ENCODE assay signal across 18 cellular contexts in the genomic region with DNA sequence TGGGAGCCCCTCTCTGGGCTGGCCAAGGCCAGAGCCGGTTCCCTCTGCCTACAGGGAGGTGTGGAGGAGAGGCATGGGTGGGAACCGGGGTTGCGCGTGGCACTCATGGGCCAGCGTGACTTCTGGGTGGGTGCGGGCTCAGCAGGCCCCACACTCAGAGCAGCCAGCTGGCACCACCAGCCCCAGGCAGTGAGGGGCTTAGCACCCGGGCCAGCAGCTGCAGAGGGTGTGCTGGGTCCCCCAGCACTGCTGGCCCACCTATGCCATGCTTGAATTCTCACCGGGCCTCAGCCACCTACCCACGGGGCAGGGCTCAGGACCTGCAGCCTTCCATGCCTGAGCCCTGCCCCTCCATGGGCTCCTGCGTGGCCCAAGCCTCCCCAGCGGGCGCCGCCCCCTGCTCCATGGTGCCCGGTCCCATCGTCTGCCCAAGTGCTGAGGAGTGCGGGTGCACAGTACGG.
A peak's percentile ranks its signal among the peaks of the same experiment; 100 is the strongest.
DNase-seq lines count a peak whose midpoint lies in the region; ATAC-seq, FAIRE-seq and TF ChIP-seq lines count a peak whose summit lies in the region.
"Had no signal": no experiment of that assay in that cellular context is flagged by ENCODE, and none has a peak within 500 bp of the region (broad histone marks: within the 10 kb centered on the region; RNA-seq: fewer than 3 reads in every experiment).

No MANE protein-coding gene starts in this region.

- H3K4me1 Mint-ChIP-seq in CD14-positive monocyte (no peaks in the 10 kb centered on the region), osteocyte (ENCODE audit: unreplicated experiment) (no peaks in the 10 kb centered on the region)
- H3K4me1 Mint-ChIP-seq in stimulated activated memory B cell treated with anti-CD40 and anti-IgM and Interleukin-4, amounts not matched to agents 10 μg/mL and 1 μg/mL and 100 μg/mL, for 72 hours: no peaks in the 10 kb centered on the region
- H3K4me1 Mint-ChIP-seq: CD4-positive, alpha-beta memory T cell; GM23338 had no signal

- ATAC-seq in stimulated activated memory B cell treated with anti-CD40 and anti-IgM and Interleukin-4, amounts not matched to agents 10 μg/mL and 1 μg/mL and 100 μg/mL, for 72 hours: peak; percentile 54
- ATAC-seq in GM19328 (IDR thresholded peaks at IDR 0.05; ENCODE audit: unreplicated experiment) (no peak), GM21619 (IDR thresholded peaks at IDR 0.05; ENCODE audit: unreplicated experiment) (no peak)
- ATAC-seq: GM23338, HCT116 had no signal

- TF ChIP-seq CTCF in CD14-positive monocyte (IDR thresholded peaks at IDR 0.05) (no peak), kidney (IDR thresholded peaks at IDR 0.05; ENCODE audit: borderline replicate concordance, extremely low read depth, insufficient read depth) (no peak), osteocyte (IDR thresholded peaks at IDR 0.05) (no peak)

- no peaks in the 10 kb centered on the region for H3K9me3 ChIP-seq in kidney (ENCODE audit: control insufficient read depth in 1 of 2, low read length in 2 of 2)

- no peak overlapping the region for H3K27ac Mint-ChIP-seq in CD14-positive monocyte
- no peak overlapping the region for H3K27ac Mint-ChIP-seq in osteocyte (ENCODE audit: unreplicated experiment)
- H3K27ac Mint-ChIP-seq in stimulated activated memory B cell treated with anti-CD40 and anti-IgM and Interleukin-4, amounts not matched to agents 10 μg/mL and 1 μg/mL and 100 μg/mL, for 72 hours: no peak overlapping the region
- H3K27ac Mint-ChIP-seq: CD4-positive, alpha-beta memory T cell; GM23338; H9 had no signal

- H3K4me3 Mint-ChIP-seq in CD14-positive monocyte: no peak overlapping the region
- H3K4me3 Mint-ChIP-seq in osteocyte (ENCODE audit: unreplicated experiment): no peak overlapping the region
- no peak overlapping the region for H3K4me3 Mint-ChIP-seq in stimulated activated memory B cell treated with anti-CD40 and anti-IgM and Interleukin-4, amounts not matched to agents 10 μg/mL and 1 μg/mL and 100 μg/mL, for 72 hours
- H3K4me3 Mint-ChIP-seq: CD4-positive, alpha-beta memory T cell; GM23338; H9 had no signal

- intact Hi-C loops in CD14-positive monocyte (cut with micrococcal nuclease) (no loop called here), kidney (cut with DNase I) (no loop called here)

- no peak overlapping the region for H3K27ac ChIP-seq in kidney (ENCODE audit: low read depth in 2 of 2, low read length in 2 of 2)
- H3K27ac ChIP-seq: C4-2B had no signal

- H3K9ac ChIP-seq in kidney (ENCODE audit: low read length in 2 of 2): no peak overlapping the region

- DNase-seq in CD14-positive monocyte (ENCODE audit: low spot score) (peak; percentile 42), kidney (peak; percentile 59), osteocyte (ENCODE audit: extremely low spot score, unreplicated experiment) (peak; percentile 83)
- no peak for DNase-seq in effector CD8-positive, alpha-beta T cell (lab: John Stamatoyannopoulos, UW)
- DNase-seq: Calu3; CD4-positive, alpha-beta memory T cell; COR-L47; DMS153; DND-41; H9 had no signal

- H3K36me3 Mint-ChIP-seq in CD14-positive monocyte (no peaks in the 10 kb centered on the region), osteocyte (ENCODE audit: unreplicated experiment) (no peaks in the 10 kb centered on the region)
- no peaks in the 10 kb centered on the region for H3K36me3 Mint-ChIP-seq in stimulated activated memory B cell treated with anti-CD40 and anti-IgM and Interleukin-4, amounts not matched to agents 10 μg/mL and 1 μg/mL and 100 μg/mL, for 72 hours
- H3K36me3 Mint-ChIP-seq: CD4-positive, alpha-beta memory T cell had no signal

- H3K27me3 Mint-ChIP-seq in CD14-positive monocyte (ENCODE audit: low read depth in 3 of 3) (no peaks in the 10 kb centered on the region), osteocyte (ENCODE audit: unreplicated experiment) (no peaks in the 10 kb centered on the region)
- no peaks in the 10 kb centered on the region for H3K27me3 Mint-ChIP-seq in stimulated activated memory B cell treated with anti-CD40 and anti-IgM and Interleukin-4, amounts not matched to agents 10 μg/mL and 1 μg/mL and 100 μg/mL, for 72 hours
- H3K27me3 Mint-ChIP-seq: CD4-positive, alpha-beta memory T cell had no signal

- H3K4me3 ChIP-seq in kidney (ENCODE audit: low read length in 2 of 2): no peak overlapping the region
- H3K4me3 ChIP-seq: GM23338 had no signal

- FAIRE-seq in kidney (lab: Jason Lieb, UNC): no peak
- FAIRE-seq: G401.6, GM12892 had no signal

- no peaks in the 10 kb centered on the region for H3K4me1 ChIP-seq in kidney (ENCODE audit: control insufficient read depth in 1 of 2, insufficient read depth in 1 of 2, low read depth in 1 of 2, low read length in 2 of 2)

- peaks cover 1 to 22% (median 4%) of the 10 kb centered on the region in 7 donors for H3K9me3 Mint-ChIP-seq in CD14-positive monocyte
- peaks cover 31% of the 10 kb centered on the region for H3K9me3 Mint-ChIP-seq in osteocyte (ENCODE audit: unreplicated experiment)
- H3K9me3 Mint-ChIP-seq in stimulated activated memory B cell treated with anti-CD40 and anti-IgM and Interleukin-4, amounts not matched to agents 10 μg/mL and 1 μg/mL and 100 μg/mL, for 72 hours: peaks cover 12% of the 10 kb centered on the region

- no peaks in the 10 kb centered on the region for H3K36me3 ChIP-seq in kidney (ENCODE audit: control insufficient read depth in 1 of 2, insufficient read depth in 2 of 2, low read length in 2 of 2)
